Comparison of ENCODE assay signal across 8 cellular contexts in genomic region chr3:128123538-128124368, GRCh38. TPM values are rescaled to one million over a fixed set of nuclear protein-coding genes. Genes with fewer than 3 reads are reported as not detected.
DNase-seq lines count a peak whose midpoint lies in the region; ATAC-seq and TF ChIP-seq lines count a peak whose summit lies in the region.

TSS of gene RUVBL1 (minus strand) at chr3:128123812. CDS start at chr3:128123724, 88 bp downstream.

- H3K18ac ChIP-seq in IMR-90 (ENCODE audit: low read depth, low read length), result peak within 1 kb of the TSS; percentile 45

- TF ChIP-seq CTCF in IMR-90 (conservative IDR thresholded peaks at IDR 0.05; ENCODE audit: low read depth, low read length), result no peak

- BruUV-seq in IMR-90 (replicated peaks; lab: Mats Ljungman, UMichigan), result no TSS peak

- peak within 1 kb of the TSS; percentile 22 for H2BK5ac ChIP-seq in IMR-90 (ENCODE audit: low read depth, low read length, poor library complexity, severe bottlenecking)

- H4K20me1 ChIP-seq in IMR-90 (ENCODE audit: insufficient read depth, low read length), result no peaks in the 10 kb centered on the region

- H2BK15ac ChIP-seq in IMR-90 (ENCODE audit: low read depth, low read length), result 0 out of 3 replicates have a peak within 1 kb of the TSS, but pooled peaks have one; percentile 5

- CTCF ChIA-PET in IMR-90 (lab: Yijun Ruan, JAX), result interaction anchor here (0.8 to 2.0 kb wide), 5 partner anchors 9 to 29 kb away, joined by 3 to 9 read pairs (median 4); no protein-coding TSS in a partner anchor

- H2AK9ac ChIP-seq in IMR-90 (replicated peaks; ENCODE audit: low read depth, low read length, poor library complexity), result peak within 1 kb of the TSS; percentile 94

- H3K56ac ChIP-seq in IMR-90 (ENCODE audit: extremely low read depth, insufficient read depth, low read length), result peak within 1 kb of the TSS; percentile 59; the same call in 1 of the 2 replicates

- peaks cover 10% of the 10 kb centered on the region for H3K9me1 ChIP-seq in IMR-90 (ENCODE audit: insufficient read depth, low read length)

- POLR2A ChIA-PET in IMR-90 (lab: Charles Lee; ENCODE audit: unreplicated experiment), result no interaction called here

- H4K8ac ChIP-seq in IMR-90 (ENCODE audit: low read depth in 2 of 2, low read length in 2 of 2), result peak within 1 kb of the TSS; percentile 98 to 100

- H3K27me3 ChIP-seq in IMR-90 (ENCODE audit: control insufficient read depth, insufficient read depth, low read length) (no peaks in the 10 kb centered on the region), mononuclear cell (ENCODE audit: insufficient read depth, low read length) (no peaks in the 10 kb centered on the region)

- H3K36me3 ChIP-seq in IMR-90 (ENCODE audit: control insufficient read depth, insufficient read depth, low read length), result no peaks in the 10 kb centered on the region

- H3K4me1 ChIP-seq in IMR-90 (ENCODE audit: control insufficient read depth, insufficient read depth, low read length) (no peaks in the 10 kb centered on the region), mononuclear cell (ENCODE audit: insufficient read depth, low read length) (peaks cover 17% of the 10 kb centered on the region)

- peak within 1 kb of the TSS; percentile 99 for H4K5ac ChIP-seq in IMR-90 (ENCODE audit: low read depth, low read length)

- peak within 1 kb of the TSS; percentile 99 for H2AFZ ChIP-seq in IMR-90 (replicated peaks; ENCODE audit: low read length, poor library complexity)

- H3K9me3 ChIP-seq in IMR-90 (ENCODE audit: control insufficient read depth, insufficient read depth, low read length) (no peaks in the 10 kb centered on the region), mononuclear cell (ENCODE audit: low read depth, low read length) (no peaks in the 10 kb centered on the region)

- 1% methylated on average over 14 of the region's 47 CpGs; no CpG with 5 or more reads in 1 of the 2 experiments for WGBS in IMR-90 (ENCODE audit: extremely low coverage in 2 of 2, insufficient read length in 1 of 2), 2 experiments

- H3K23ac ChIP-seq in IMR-90 (ENCODE audit: low read depth, low read length), result peak within 1 kb of the TSS; percentile 88

- DNase-seq in DMS 273 (lab: John Stamatoyannopoulos, UW; ENCODE audit: unreplicated experiment) (peak; percentile 100), IMR-90 (peak; percentile 96), OCI-M1 (lab: John Stamatoyannopoulos, UW) (peak; percentile 99), activated T-cell treated with anti-CD3 and anti-CD28 coated beads for 24 hours (ENCODE audit: low read depth) (peak; percentile 98), epidermal melanocyte (ENCODE audit: insufficient read length, low spot score) (peak; percentile 98)
- DNase-seq in stimulated activated CD8-positive, alpha-beta memory T cell treated with anti-CD3 and anti-CD28 coated beads, Interleukin-4, amount 100 ng/mL, for 1 hour (ENCODE audit: low read depth in 2 of 2, low spot score in 1 of 2), result peak; percentile 87 to 91

- intact Hi-C loops in IMR-90 (cut with micrococcal nuclease), result no loop called here

- TF ChIP-seq POLR2A in IMR-90 (IDR thresholded peaks at IDR 0.05; ENCODE audit: low read depth, low read length), result peak; percentile 33

- peak within 1 kb of the TSS; percentile 82 for H3K9ac ChIP-seq in IMR-90 (ENCODE audit: low read depth, low read length)

- peaks cover 16 to 30% of the 10 kb centered on the region in 2 experiments for H3K79me1 ChIP-seq in IMR-90 (ENCODE audit: low read depth in 1 of 2, low read length in 2 of 2)

- peak within 1 kb of the TSS; percentile 86 for H3K4me3 ChIP-seq in IMR-90 (ENCODE audit: insufficient read depth, low read depth, low read length)
- H3K4me3 ChIP-seq in mononuclear cell (ENCODE audit: low read length), result peak within 1 kb of the TSS; percentile 71

- H2BK120ac ChIP-seq in IMR-90 (ENCODE audit: low read depth, low read length), result peak within 1 kb of the TSS; percentile 77

- TF ChIP-seq RAD21 in IMR-90 (IDR thresholded peaks at IDR 0.05; ENCODE audit: low read length), result no peak

- dilution Hi-C loops in IMR-90 (cut with HindIII; ENCODE audit: low sequenced_read_pairs, unreplicated experiment), result no loop called here

- in situ Hi-C loops in IMR-90 (cut with MboI; ENCODE audit: low sequenced_read_pairs), result loop anchor here (10.0 kb wide), 1 partner anchor 49 kb away; no protein-coding TSS in a partner anchor

- H3K4ac ChIP-seq in IMR-90 (ENCODE audit: low read depth, low read length), result peak within 1 kb of the TSS; percentile 92

- H4K91ac ChIP-seq in IMR-90 (ENCODE audit: insufficient read depth, low read depth, low read length), result peak within 1 kb of the TSS; percentile 88

- H3K27ac ChIP-seq in IMR-90 (ENCODE audit: insufficient read depth, low read length), result peak within 1 kb of the TSS; percentile 62

- peak within 1 kb of the TSS; percentile 86 for H3K4me2 ChIP-seq in IMR-90 (ENCODE audit: low read depth, low read length)

- peak; percentile 95 for ATAC-seq in GM21528 (IDR thresholded peaks at IDR 0.05; ENCODE audit: low FRiP score, unreplicated experiment)
- peak; percentile 100 for ATAC-seq in IMR-90 (ENCODE audit: low read depth)

- peak within 1 kb of the TSS; percentile 79 for H2AK5ac ChIP-seq in IMR-90 (ENCODE audit: low read depth, low read length)

- 0 out of 2 replicates have a peak within 1 kb of the TSS, but pooled peaks have one; percentile 40 for H2BK20ac ChIP-seq in IMR-90 (ENCODE audit: low read depth, low read length)

- peak within 1 kb of the TSS; percentile 89 for H3K14ac ChIP-seq in IMR-90 (replicated peaks; ENCODE audit: low read depth, low read length)

TF ChIP-seq in IMR-90, 13 proteins besides CTCF, POLR2A, EP300 and RAD21:
- peak; percentile 92 for TF ChIP-seq MXI1 (IDR thresholded peaks at IDR 0.05; ENCODE audit: borderline replicate concordance, low read depth, low read length)
- TF ChIP-seq MAZ (IDR thresholded peaks at IDR 0.05; ENCODE audit: borderline replicate concordance, low read depth, low read length), result peak; percentile 86
- TF ChIP-seq USF2 (IDR thresholded peaks at IDR 0.05; ENCODE audit: low read depth, low read length), result no peak
- TF ChIP-seq CEBPB (IDR thresholded peaks at IDR 0.05; ENCODE audit: low read depth, low read length), result peak; percentile 84
- no peak for TF ChIP-seq MAFK (IDR thresholded peaks at IDR 0.05; ENCODE audit: low read depth, low read length)
- TF ChIP-seq SMC3 (IDR thresholded peaks at IDR 0.05; ENCODE audit: low read depth, low read length), result no peak
- TF ChIP-seq FOS (IDR thresholded peaks at IDR 0.05; ENCODE audit: low read depth, low read length), result peak; percentile 82; the same call in 1 of the 2 replicates
- TF ChIP-seq BHLHE40 (IDR thresholded peaks at IDR 0.05; ENCODE audit: low read depth, low read length), result peak; percentile 23; the same call in 1 of the 2 replicates
- no peak for TF ChIP-seq CHD1 (IDR thresholded peaks at IDR 0.05; ENCODE audit: low read depth, low read length)
- no peak for TF ChIP-seq RCOR1 (IDR thresholded peaks at IDR 0.05; ENCODE audit: insufficient replicate concordance, low read length)
- TF ChIP-seq RFX5 (IDR thresholded peaks at IDR 0.05; ENCODE audit: low read depth, low read length), result peak; percentile 78

RNA-seq across cellular contexts. Expression of gene RUVBL1, which starts in this region (rescaled TPM):
- total RNA-seq in IMR-90 (2012; rRNA removed) (83.3 and 99.2 TPM in 2 replicates), mononuclear cell (6.2 TPM)
- 68.7 and 75.2 TPM in 2 replicates for polyA plus RNA-seq in IMR-90 (2012; rRNA removed)
- polyA plus RNA-seq in IMR-90 (2012; cell fraction: cytosol; rRNA removed), result 43.0 and 49.3 TPM in 2 replicates
- 21.0 and 28.8 TPM in 2 replicates for polyA plus RNA-seq in IMR-90 (2012; cell fraction: nucleus; rRNA removed; ENCODE audit: low replicate concordance)

Comparison
In these comparisons a context has a peak if more than half of its experiments do, and no peak if none do; other contexts are left out.
1. Peak in every context shown above with its lines: DNase-seq, ATAC-seq, H3K4me3 ChIP-seq and H3K27ac ChIP-seq.
2. RNA of gene RUVBL1 (total RNA-seq): 83.3 to 99.2 TPM in IMR-90; 6.2 TPM in mononuclear cell (single experiment); every median in the first group is over 10 times any median in the second.